ENCODE assay signal across 18 cellular contexts in the genomic region with DNA sequence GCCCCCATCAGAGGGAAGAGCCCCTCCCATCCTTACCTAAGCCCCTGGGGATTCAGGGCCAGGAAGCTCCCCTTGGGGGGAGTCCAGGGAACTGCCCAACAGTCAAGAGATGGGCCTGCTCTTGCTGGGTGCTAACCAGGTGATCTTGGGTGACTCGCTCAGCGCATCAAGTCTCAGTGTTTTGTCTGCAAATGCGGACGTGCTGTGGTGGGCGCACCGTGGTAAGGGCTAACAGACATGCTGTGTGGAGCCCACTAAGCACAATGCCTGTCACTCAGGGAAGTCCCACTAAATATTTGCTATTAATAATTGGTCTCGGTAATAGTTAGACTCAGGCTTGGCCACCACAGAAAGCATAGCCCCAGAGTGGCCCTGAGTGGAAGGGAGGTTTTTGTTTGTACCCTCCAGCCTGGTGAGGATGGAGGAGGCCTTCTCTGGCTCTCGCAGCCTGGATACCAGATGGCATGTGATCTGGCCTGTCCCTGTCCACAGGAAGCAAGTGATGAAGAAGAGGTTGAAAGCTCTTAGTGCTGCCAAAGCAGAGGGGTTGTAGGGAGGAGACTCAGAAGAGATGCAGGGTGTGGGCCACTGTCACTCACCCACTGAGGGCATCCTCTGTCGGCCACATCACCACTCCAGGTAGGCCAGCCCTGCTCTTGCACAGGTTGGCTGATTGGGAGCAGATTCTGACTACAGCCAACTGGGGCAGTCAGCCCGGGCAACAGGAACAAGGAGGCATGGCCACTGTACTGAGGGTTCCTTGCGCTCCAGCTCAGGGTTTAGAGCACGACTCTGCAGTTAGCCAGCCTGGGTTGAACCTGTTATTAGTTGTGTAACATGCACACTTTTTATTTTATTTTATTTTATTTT.
DNase-seq lines count a peak whose midpoint lies in the region; ATAC-seq and TF ChIP-seq lines count a peak whose summit lies in the region.
"Had no signal": no experiment of that assay in that cellular context is flagged by ENCODE, and none has a peak within 500 bp of the region (broad histone marks: within the 10 kb centered on the region; RNA-seq: fewer than 3 reads in every experiment).

No MANE protein-coding gene starts in this region.

- H4K20me1 ChIP-seq in IMR-90 (ENCODE audit: insufficient read depth, low read length), result peaks cover 3% of the 10 kb centered on the region; the same call in 1 of the 2 replicates
- no peaks in the 10 kb centered on the region for H4K20me1 ChIP-seq in osteoblast (ENCODE audit: insufficient read depth, low read length)
- H4K20me1 ChIP-seq: BLaER1 treated with 17β-estradiol and CSF1 and Interleukin-3, amounts not matched to agents 10 nM and 100 nM had no signal

- H4K8ac ChIP-seq in IMR-90 (ENCODE audit: low read depth in 2 of 2, low read length in 2 of 2), result no peak overlapping the region

- intact Hi-C loops in IMR-90 (cut with micrococcal nuclease), result no loop called here

- dilution Hi-C loops in IMR-90 (cut with HindIII; ENCODE audit: low sequenced_read_pairs, unreplicated experiment), result no loop called here

- no peak for DNase-seq in IMR-90
- DNase-seq in cerebellar cortex (ENCODE audit: low spot score), result peak; percentile 67
- DNase-seq in islet precursor cell, result peak; percentile 50
- DNase-seq in osteoblast (ENCODE audit: insufficient read length, low spot score, missing footprints), result peak; percentile 38
- DNase-seq in foreskin melanocyte, result no peak
- DNase-seq in activated CD4-positive, alpha-beta T cell treated with anti-CD3 and anti-CD28 coated beads, Interleukin-2, amount 50 U/mL, for 4 hours, result no peak
- no peak for DNase-seq in stimulated activated naive CD8-positive, alpha-beta T cell treated with anti-CD3 and anti-CD28 coated beads, Interleukin-15, Interleukin-2, amounts not matched to agents 100 U/mL and 50 U/mL, for 24 hours
- DNase-seq: Caco-2; CD8-positive, alpha-beta T cell; DMS79; GF-D8; GOT3; H7; HFFc6; KG1 had no signal

- H3K27ac ChIP-seq in IMR-90 (ENCODE audit: insufficient read depth, low read length) (no peak overlapping the region), osteoblast (ENCODE audit: low read depth, low read length) (no peak overlapping the region)
- H3K27ac ChIP-seq: BLaER1 treated with 17β-estradiol and CSF1 and Interleukin-3, amounts not matched to agents 10 nM and 100 nM had no signal

- H3K4me2 ChIP-seq in IMR-90 (ENCODE audit: low read depth, low read length) (no peak overlapping the region), osteoblast (ENCODE audit: insufficient read depth, low read length) (no peak overlapping the region)

- no peak overlapping the region for H2BK15ac ChIP-seq in IMR-90 (ENCODE audit: low read depth, low read length)

- no peaks in the 10 kb centered on the region for H3K36me3 ChIP-seq in IMR-90 (ENCODE audit: control insufficient read depth, insufficient read depth, low read length)
- H3K36me3 ChIP-seq in osteoblast (ENCODE audit: insufficient read depth, low read length), result no peaks in the 10 kb centered on the region
- H3K36me3 ChIP-seq: BLaER1 treated with 17β-estradiol and CSF1 and Interleukin-3, amounts not matched to agents 10 nM and 100 nM had no signal

- H3K18ac ChIP-seq in IMR-90 (ENCODE audit: low read depth, low read length), result no peak overlapping the region

- no peaks in the 10 kb centered on the region for H3K9me3 ChIP-seq in IMR-90 (ENCODE audit: control insufficient read depth, insufficient read depth, low read length)
- no peaks in the 10 kb centered on the region for H3K9me3 ChIP-seq in osteoblast (ENCODE audit: low read depth, low read length)
- H3K9me3 ChIP-seq: Caco-2 had no signal

- no TSS peak for BruUV-seq in IMR-90 (replicated peaks; lab: Mats Ljungman, UMichigan)

- H4K91ac ChIP-seq in IMR-90 (ENCODE audit: insufficient read depth, low read depth, low read length), result no peak overlapping the region

- H2AK9ac ChIP-seq in IMR-90 (replicated peaks; ENCODE audit: low read depth, low read length, poor library complexity), result peak overlapping the region; percentile 9

- WGBS in IMR-90 (ENCODE audit: extremely low coverage in 2 of 2, insufficient read length in 1 of 2), 2 experiments, result 83% methylated on average over 6 of the region's 12 CpGs; no CpG with 5 or more reads in 1 of the 2 experiments

- H2AFZ ChIP-seq in IMR-90 (replicated peaks; ENCODE audit: low read length, poor library complexity) (no peak overlapping the region), osteoblast (ENCODE audit: low read length) (no peak overlapping the region)

- H3K14ac ChIP-seq in IMR-90 (replicated peaks; ENCODE audit: low read depth, low read length), result no peak overlapping the region

- H2BK120ac ChIP-seq in IMR-90 (ENCODE audit: low read depth, low read length), result no peak overlapping the region

- no peak for TF ChIP-seq POLR2A in IMR-90 (IDR thresholded peaks at IDR 0.05; ENCODE audit: low read depth, low read length)

- POLR2A ChIA-PET in IMR-90 (lab: Charles Lee; ENCODE audit: unreplicated experiment), result no interaction called here

- CTCF ChIA-PET in IMR-90 (lab: Yijun Ruan, JAX), result no interaction called here

- H2BK20ac ChIP-seq in IMR-90 (ENCODE audit: low read depth, low read length), result no peak overlapping the region

- H2BK5ac ChIP-seq in IMR-90 (ENCODE audit: low read depth, low read length, poor library complexity, severe bottlenecking), result no peak overlapping the region

- H3K27me3 ChIP-seq in IMR-90 (ENCODE audit: control insufficient read depth, insufficient read depth, low read length), result peaks cover 3% of the 10 kb centered on the region
- H3K27me3 ChIP-seq in osteoblast (ENCODE audit: insufficient read depth, low read length), result no peaks in the 10 kb centered on the region
- H3K27me3 ChIP-seq: BLaER1 treated with 17β-estradiol and CSF1 and Interleukin-3, amounts not matched to agents 10 nM and 100 nM had no signal

- no peaks in the 10 kb centered on the region for H3K79me1 ChIP-seq in IMR-90 (ENCODE audit: low read depth in 1 of 2, low read length in 2 of 2)

- peaks cover 6% of the 10 kb centered on the region for H3K9me1 ChIP-seq in IMR-90 (ENCODE audit: insufficient read depth, low read length)

- ATAC-seq in IMR-90 (ENCODE audit: low read depth), result no peak
- ATAC-seq in stimulated activated naive CD8-positive, alpha-beta T cell treated with anti-CD3 and anti-CD28 coated beads, Interleukin-15, Interleukin-2, amounts not matched to agents 100 U/mL and 50 U/mL, for 24 hours, result no peak
- ATAC-seq: CD8-positive, alpha-beta T cell; HCT116; HepG2 had no signal

- no peak overlapping the region for H4K5ac ChIP-seq in IMR-90 (ENCODE audit: low read depth, low read length)

- TF ChIP-seq RAD21 in IMR-90 (IDR thresholded peaks at IDR 0.05; ENCODE audit: low read length), result no peak

- H3K56ac ChIP-seq in IMR-90 (ENCODE audit: extremely low read depth, insufficient read depth, low read length), result no peak overlapping the region

- no peaks in the 10 kb centered on the region for H3K79me2 ChIP-seq in osteoblast (ENCODE audit: insufficient read depth, low read length)

- no peak overlapping the region for H3K23ac ChIP-seq in IMR-90 (ENCODE audit: low read depth, low read length)

- TF ChIP-seq CTCF in IMR-90 (conservative IDR thresholded peaks at IDR 0.05; ENCODE audit: low read depth, low read length) (no peak), osteoblast (IDR thresholded peaks at IDR 0.05; ENCODE audit: extremely low read depth, low read depth, low read length) (no peak)

- H2AK5ac ChIP-seq in IMR-90 (ENCODE audit: low read depth, low read length), result no peak overlapping the region

- H3K4me3 ChIP-seq in IMR-90 (ENCODE audit: insufficient read depth, low read depth, low read length) (no peak overlapping the region), osteoblast (ENCODE audit: insufficient read depth, low read length) (no peak overlapping the region)
- H3K4me3 ChIP-seq: BLaER1 treated with 17β-estradiol and CSF1 and Interleukin-3, amounts not matched to agents 10 nM and 100 nM had no signal

- H3K9ac ChIP-seq in IMR-90 (ENCODE audit: low read depth, low read length), result no peak overlapping the region
- H3K9ac ChIP-seq: BLaER1 treated with 17β-estradiol and CSF1 and Interleukin-3, amounts not matched to agents 10 nM and 100 nM had no signal

- H3K4me1 ChIP-seq in IMR-90 (ENCODE audit: control insufficient read depth, insufficient read depth, low read length) (peaks cover 5% of the 10 kb centered on the region), osteoblast (ENCODE audit: insufficient read depth, low read length) (peaks cover 15% of the 10 kb centered on the region)
- H3K4me1 ChIP-seq: Caco-2 had no signal

- in situ Hi-C loops in IMR-90 (cut with MboI; ENCODE audit: low sequenced_read_pairs), result no loop called here

- H3K4ac ChIP-seq in IMR-90 (ENCODE audit: low read depth, low read length), result no peak overlapping the region

TF ChIP-seq in IMR-90, 13 proteins besides CTCF, POLR2A, EP300 and RAD21 (continues in another document):
- TF ChIP-seq RCOR1 (IDR thresholded peaks at IDR 0.05; ENCODE audit: insufficient replicate concordance, low read length) (no peak), NFE2L2 (IDR thresholded peaks at IDR 0.05; ENCODE audit: low read depth, low read length) (no peak), MAZ (IDR thresholded peaks at IDR 0.05; ENCODE audit: borderline replicate concordance, low read depth, low read length) (no peak), MXI1 (IDR thresholded peaks at IDR 0.05; ENCODE audit: borderline replicate concordance, low read depth, low read length) (no peak), MAFK (IDR thresholded peaks at IDR 0.05; ENCODE audit: low read depth, low read length) (no peak), CHD1 (IDR thresholded peaks at IDR 0.05; ENCODE audit: low read depth, low read length) (no peak), RFX5 (IDR thresholded peaks at IDR 0.05; ENCODE audit: low read depth, low read length) (no peak), BHLHE40 (IDR thresholded peaks at IDR 0.05; ENCODE audit: low read depth, low read length) (no peak), CEBPB (IDR thresholded peaks at IDR 0.05; ENCODE audit: low read depth, low read length) (no peak)
- TF ChIP-seq, protein P1, sequence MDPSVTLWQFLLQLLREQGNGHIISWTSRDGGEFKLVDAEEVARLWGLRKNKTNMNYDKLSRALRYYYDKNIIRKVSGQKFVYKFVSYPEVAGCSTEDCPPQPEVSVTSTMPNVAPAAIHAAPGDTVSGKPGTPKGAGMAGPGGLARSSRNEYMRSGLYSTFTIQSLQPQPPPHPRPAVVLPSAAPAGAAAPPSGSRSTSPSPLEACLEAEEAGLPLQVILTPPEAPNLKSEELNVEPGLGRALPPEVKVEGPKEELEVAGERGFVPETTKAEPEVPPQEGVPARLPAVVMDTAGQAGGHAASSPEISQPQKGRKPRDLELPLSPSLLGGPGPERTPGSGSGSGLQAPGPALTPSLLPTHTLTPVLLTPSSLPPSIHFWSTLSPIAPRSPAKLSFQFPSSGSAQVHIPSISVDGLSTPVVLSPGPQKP (IDR thresholded peaks at IDR 0.05; ENCODE audit: borderline replicate concordance, low read depth, low read length), result no peak

Comparison
In these comparisons a context has a peak if more than half of its experiments do, and no peak if none do; other contexts are left out.
1. DNase-seq: peak in cerebellar cortex (single experiment), islet precursor cell (single experiment) and osteoblast (single experiment); none in IMR-90 (single experiment), foreskin melanocyte (single experiment), activated CD4-positive, alpha-beta T cell treated with anti-CD3 and anti-CD28 coated beads, Interleukin-2, amount 50 U/mL, for 4 hours (0 of 2) and stimulated activated naive CD8-positive, alpha-beta T cell treated with anti-CD3 and anti-CD28 coated beads, Interleukin-15, Interleukin-2, amounts not matched to agents 100 U/mL and 50 U/mL, for 24 hours (single experiment).